ENCODE assay signal across 20 cellular contexts in genomic region chr1:10903421-10903820, GRCh38.
"Had no signal": no experiment of that assay in that cellular context is flagged by ENCODE, and none has a peak within 500 bp of the region (broad histone marks: within the 10 kb centered on the region; RNA-seq: fewer than 3 reads in every experiment).

No MANE protein-coding gene starts in this region.

- H3K36me3 Mint-ChIP-seq: activated naive CD4-positive, alpha-beta T cell treated with anti-CD3 and anti-CD28 coated beads, Interleukin-2, amount 10 ng/mL, durations not matched to agents 7 days and 5 days; mesothelial cell of epicardium; neural progenitor cell; stimulated activated memory B cell treated with anti-CD40 and anti-IgM and Interleukin-4, amounts not matched to agents 10 μg/mL and 1 μg/mL and 100 μg/mL, for 72 hours; WTC11 had no signal

- H3K27ac ChIP-seq: brain microvascular endothelial cell, neural progenitor cell, testis, upper lobe of left lung had no signal

- H3K27ac Mint-ChIP-seq: activated CD4-positive, alpha-beta memory T cell treated with anti-CD3 and anti-CD28 coated beads, Interleukin-2, amount 10 ng/mL, durations not matched to agents 7 days and 5 days; activated naive CD4-positive, alpha-beta T cell treated with anti-CD3 and anti-CD28 coated beads, Interleukin-2, amount 10 ng/mL, durations not matched to agents 7 days and 5 days; activated T-cell treated with anti-CD3 and anti-CD28 coated beads, Interleukin-2, amount 50 U/mL, for 24 hours; activated T-helper 2 cell treated with anti-CD3 and anti-CD28 coated beads, Interferon-gamma antibody, Interleukin-2, Interleukin-4, amounts not matched to agents 10 μg/mL and 5 μg/mL and 100 μg/mL, durations not matched to agents 14 hours and 24 hours and 36 hours; mesothelial cell of epicardium; neural progenitor cell; stimulated activated memory B cell treated with anti-CD40 and anti-IgM and Interleukin-4, amounts not matched to agents 10 μg/mL and 1 μg/mL and 100 μg/mL, for 72 hours; T-helper 2 cell treated with Interferon-gamma antibody and Interleukin-4, amounts not matched to agents 5 μg/mL and 100 μg/mL, for 36 hours had no signal

- H3K27me3 ChIP-seq: neural progenitor cell, testis, upper lobe of left lung had no signal

- H3K9ac ChIP-seq: neural progenitor cell had no signal

- DNase-seq: activated CD4-positive, alpha-beta T cell treated with anti-CD3 and anti-CD28 coated beads for 4 hours; activated T-cell treated with anti-CD3 and anti-CD28 coated beads, Interleukin-2, amount 50 U/mL, for 24 hours; brain microvascular endothelial cell; cerebellar nuclear complex; effector CD4-positive, alpha-beta T cell; stimulated activated CD4-positive, alpha-beta T cell treated with anti-CD3 and anti-CD28 coated beads, Interleukin-4, amount 100 ng/mL, for 24 hours; SW 1271; testis; upper lobe of left lung had no signal

- H3K27me3 Mint-ChIP-seq: activated T-cell treated with anti-CD3 and anti-CD28 coated beads, Interleukin-2, amount 50 U/mL, for 24 hours had no signal

- H3K4me1 ChIP-seq: testis had no signal

- ATAC-seq: esophagus mucosa, sciatic nerve, WTC11 had no signal

- H3K4me2 ChIP-seq: neural progenitor cell had no signal

- H3K36me3 ChIP-seq: brain microvascular endothelial cell, neural progenitor cell, upper lobe of left lung had no signal

- H3K9me3 ChIP-seq: testis, upper lobe of left lung had no signal

- H3K9me3 Mint-ChIP-seq: activated CD4-positive, alpha-beta memory T cell treated with anti-CD3 and anti-CD28 coated beads, Interleukin-2, amount 10 ng/mL, durations not matched to agents 7 days and 5 days; activated naive CD4-positive, alpha-beta T cell treated with anti-CD3 and anti-CD28 coated beads, Interleukin-2, amount 10 ng/mL, durations not matched to agents 7 days and 5 days; activated T-cell treated with anti-CD3 and anti-CD28 coated beads, Interleukin-2, amount 50 U/mL, for 24 hours; activated T-helper 2 cell treated with anti-CD3 and anti-CD28 coated beads, Interferon-gamma antibody, Interleukin-2, Interleukin-4, amounts not matched to agents 10 μg/mL and 5 μg/mL and 100 μg/mL, durations not matched to agents 14 hours and 24 hours and 36 hours; mesothelial cell of epicardium; neural progenitor cell; stimulated activated memory B cell treated with anti-CD40 and anti-IgM and Interleukin-4, amounts not matched to agents 10 μg/mL and 1 μg/mL and 100 μg/mL, for 72 hours; T-helper 2 cell treated with Interferon-gamma antibody and Interleukin-4, amounts not matched to agents 5 μg/mL and 100 μg/mL, for 36 hours; WTC11 had no signal

- H3K4me3 ChIP-seq: lung, neural progenitor cell, testis, upper lobe of left lung had no signal

- H3K4me3 Mint-ChIP-seq: activated CD4-positive, alpha-beta memory T cell treated with anti-CD3 and anti-CD28 coated beads, Interleukin-2, amount 10 ng/mL, durations not matched to agents 7 days and 5 days; activated naive CD4-positive, alpha-beta T cell treated with anti-CD3 and anti-CD28 coated beads, Interleukin-2, amount 10 ng/mL, durations not matched to agents 7 days and 5 days; activated T-cell treated with anti-CD3 and anti-CD28 coated beads, Interleukin-2, amount 50 U/mL, for 24 hours; mesothelial cell of epicardium; neural progenitor cell; stimulated activated memory B cell treated with anti-CD40 and anti-IgM and Interleukin-4, amounts not matched to agents 10 μg/mL and 1 μg/mL and 100 μg/mL, for 72 hours; T-helper 2 cell treated with Interferon-gamma antibody and Interleukin-4, amounts not matched to agents 5 μg/mL and 100 μg/mL, for 36 hours; WTC11 had no signal
